8 cellular contexts compared by ENCODE assay signal in the genomic region with DNA sequence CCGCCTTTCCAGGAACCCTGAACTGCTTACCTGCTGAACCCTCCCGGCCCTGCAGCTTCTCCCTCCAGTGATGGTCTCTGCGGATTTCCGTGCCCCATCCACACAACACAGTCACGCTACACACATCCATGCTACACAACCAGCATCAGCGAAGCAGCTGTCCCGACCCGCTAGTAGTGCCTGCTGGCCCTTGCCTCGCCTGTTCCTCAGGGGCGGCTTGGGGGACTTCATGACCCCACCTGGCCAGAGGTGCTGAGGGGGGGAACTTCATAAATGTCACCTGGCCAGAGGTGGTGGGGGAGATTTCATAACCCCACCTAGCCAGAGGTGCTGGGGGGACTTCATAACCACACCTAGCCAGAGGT. TPM values are rescaled to one million over a fixed set of nuclear protein-coding genes. Genes with fewer than 3 reads are reported as not detected.
A peak's percentile ranks its signal among the peaks of the same experiment; 100 is the strongest.
DNase-seq lines count a peak whose midpoint lies in the region; ATAC-seq and TF ChIP-seq lines count a peak whose summit lies in the region.

No MANE protein-coding gene starts in this region.

- H3K4me2 ChIP-seq in KMS-11, result peak overlapping the region; percentile 64

- H3K4me1 ChIP-seq in KMS-11 (ENCODE audit: low read depth, poor library complexity, severe bottlenecking) (peaks cover 14% of the 10 kb centered on the region), duodenal mucosa (ENCODE audit: control insufficient read depth in 1 of 2, insufficient read depth in 2 of 2, low read length in 2 of 2) (peaks cover 7 to 15% of the 10 kb centered on the region in 2 donors)

- peak overlapping the region; percentile 54 to 92 (median 82) for H3K27ac Mint-ChIP-seq in naive thymus-derived CD8-positive, alpha-beta T cell

- ATAC-seq in GM19452 (IDR thresholded peaks at IDR 0.05; ENCODE audit: unreplicated experiment), result peak; percentile 16
- ATAC-seq in naive thymus-derived CD8-positive, alpha-beta T cell, result peak; percentile 18 to 19

- POLR2A ChIA-PET in naive thymus-derived CD8-positive, alpha-beta T cell (lab: Charles Lee), result interaction anchor here (0.6 to 1.6 kb wide), 4 partner anchors 11 to 44 kb away, joined by 3 to 4 read pairs (median 4); no protein-coding TSS in a partner anchor

- H3K9me3 Mint-ChIP-seq in naive thymus-derived CD8-positive, alpha-beta T cell, result no peaks in the 10 kb centered on the region

- H3K27me3 Mint-ChIP-seq in naive thymus-derived CD8-positive, alpha-beta T cell, result no peaks in the 10 kb centered on the region

- no peak overlapping the region for H3K4me3 ChIP-seq in KMS-11 (IDR thresholded peaks at IDR 0.05; ENCODE audit: insufficient read depth, low read depth, low read length)
- peak overlapping the region; percentile 79 to 88 for H3K4me3 ChIP-seq in duodenal mucosa (ENCODE audit: low read depth in 1 of 2, low read length in 2 of 2)

- H3K27ac ChIP-seq in KMS-11 (peak overlapping the region; percentile 72; the same call in 1 of the 2 replicates), duodenal mucosa (ENCODE audit: low read depth, low read length) (no peak overlapping the region)

- H3K36me3 ChIP-seq in KMS-11 (ENCODE audit: insufficient read depth) (no peaks in the 10 kb centered on the region), duodenal mucosa (ENCODE audit: control insufficient read depth in 1 of 2, insufficient read depth in 2 of 2, low read length in 2 of 2) (peaks cover 0 to 7% of the 10 kb centered on the region in 2 donors)

- no peaks in the 10 kb centered on the region for H3K27me3 ChIP-seq in KMS-11 (ENCODE audit: insufficient read depth, low read depth)
- H3K27me3 ChIP-seq in duodenal mucosa (ENCODE audit: control insufficient read depth in 1 of 2, insufficient read depth in 2 of 2, low read length in 2 of 2), result no peaks in the 10 kb centered on the region

- peak overlapping the region; percentile 93 for H3K9ac ChIP-seq in KMS-11
- peak overlapping the region; percentile 80 to 82 for H3K9ac ChIP-seq in duodenal mucosa (ENCODE audit: low read depth in 1 of 2, low read length in 2 of 2)

- H4K20me1 ChIP-seq in KMS-11 (ENCODE audit: insufficient read depth), result no peaks in the 10 kb centered on the region

- H2AFZ ChIP-seq in KMS-11 (ENCODE audit: low read depth), result peak overlapping the region; percentile 84

- no peaks in the 10 kb centered on the region for H3K9me3 ChIP-seq in duodenal mucosa (ENCODE audit: control insufficient read depth in 1 of 2, low read length in 2 of 2)

- H3K4me3 Mint-ChIP-seq in naive thymus-derived CD8-positive, alpha-beta T cell, result peak overlapping the region; percentile 82 to 93 (median 88)

- H3K36me3 Mint-ChIP-seq in naive thymus-derived CD8-positive, alpha-beta T cell, result peaks cover 0 to 17% (median 7%) of the 10 kb centered on the region in 3 donors

- no peak for TF ChIP-seq CTCF in KMS-11 (conservative IDR thresholded peaks at IDR 0.05; ENCODE audit: low read depth, low read length)

- peak in 1 of 10 donors; percentile 23 for DNase-seq in naive thymus-derived CD8-positive, alpha-beta T cell
- DNase-seq in NCI-H2107 (lab: John Stamatoyannopoulos, UW) (no peak), NCI-H146 treated with DMSO at 0.1 percent for 48 hours (lab: John Stamatoyannopoulos, UW; ENCODE audit: unreplicated experiment) (no peak), DMS53 (lab: John Stamatoyannopoulos, UW) (no peak), NCI-H526 treated with DMSO at 0.1 percent for 48 hours (lab: John Stamatoyannopoulos, UW) (no peak)

- H3K79me2 ChIP-seq in KMS-11 (ENCODE audit: insufficient read depth, low read depth), result peaks cover 7% of the 10 kb centered on the region; the same call in 1 of the 2 replicates

- peaks cover 8 to 35% (median 28%) of the 10 kb centered on the region in 4 donors for H3K4me1 Mint-ChIP-seq in naive thymus-derived CD8-positive, alpha-beta T cell

RNA-seq across cellular contexts. Expression of a gene that starts 0.5 kb away (rescaled TPM):
- total RNA-seq in naive thymus-derived CD8-positive, alpha-beta T cell, result 10 to 100 TPM; 27.2 to 30.3 TPM
- polyA plus RNA-seq in naive thymus-derived CD8-positive, alpha-beta T cell, result 1 to 10 TPM; 4.3 to 9.8 (median 5.0) TPM

RNA-seq across cellular contexts. Expression of a gene that starts 59.7 kb away (rescaled TPM):
- total RNA-seq in naive thymus-derived CD8-positive, alpha-beta T cell, result 1 to 10 TPM; 2.8 to 4.1 TPM
- 1 to 10 TPM in 1 of 3 donors, under 1 TPM in 2; 0.34 to 1.6 (median 0.74) TPM for polyA plus RNA-seq in naive thymus-derived CD8-positive, alpha-beta T cell
